In the genomic region with DNA sequence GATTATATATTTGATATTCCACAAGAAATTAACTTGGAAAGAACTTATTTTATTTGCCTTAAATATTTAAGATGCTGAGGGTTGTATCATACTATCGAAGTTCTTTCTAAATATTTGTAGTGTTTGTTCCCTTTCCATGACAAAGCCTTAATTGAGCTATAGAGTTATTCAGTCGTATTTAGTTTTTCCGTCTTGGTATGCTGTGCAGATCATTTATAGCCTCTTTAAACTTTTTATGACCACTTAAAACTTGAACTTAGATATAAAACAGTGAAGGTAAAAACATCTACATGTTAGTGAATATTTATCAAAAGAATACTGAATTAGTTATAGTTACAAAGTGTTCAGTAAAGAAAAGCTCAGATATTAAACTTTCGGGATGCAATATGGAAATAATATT, we compare ENCODE assay signal across 25 cellular contexts.
"Had no signal": no experiment of that assay in that cellular context is flagged by ENCODE, and none has a peak within 500 bp of the region (broad histone marks: within the 10 kb centered on the region; RNA-seq: fewer than 3 reads in every experiment).

No MANE protein-coding gene starts in this region.

- H3K27me3 ChIP-seq: left lung, ovary, right atrium auricular region, right lobe of liver, suprapubic skin, tibial artery, upper lobe of right lung had no signal

- H3K4me3 ChIP-seq: left lung, lower lobe of right lung, ovary, right atrium auricular region, right lobe of liver, suprapubic skin, thoracic aorta, tibial artery, upper lobe of right lung had no signal

- FAIRE-seq: keratinocyte, urothelium cell line had no signal

- H3K36me3 Mint-ChIP-seq: natural killer cell treated with Interleukin-12 subunit alpha and Interleukin-12 subunit beta and Interleukin-15 and Interleukin-18, amount 100 ng/mL, for 72 hours; stimulated activated effector memory CD8-positive, alpha-beta T cell treated with anti-CD3 and anti-CD28 coated beads, Interleukin-12 subunit alpha, Interleukin-12 subunit beta, amount 100 ng/mL, for 72 hours had no signal

- DNase-seq: hippocampal formation; left colon; left lung; lower lobe of right lung; mammary epithelial cell; mesenchymal stem cell; ovary; right lobe of liver; stimulated activated CD4-positive, alpha-beta T cell treated with anti-CD3 and anti-CD28 coated beads, Interleukin-12 subunit alpha, Interleukin-12 subunit beta, amount 100 ng/mL, for 4 hours; stimulated activated CD4-positive, alpha-beta T cell treated with anti-CD3 and anti-CD28 coated beads, Interleukin-15, amount 100 ng/mL, for 24 hours; stimulated activated CD4-positive, alpha-beta T cell treated with anti-CD3 and anti-CD28 coated beads, Interleukin-2, amount 100 ng/mL, for 24 hours; stimulated activated CD4-positive, alpha-beta T cell treated with anti-CD3 and anti-CD28 coated beads, Interleukin-4, amount 100 ng/mL, for 1 hour; stimulated activated naive CD4-positive, alpha-beta T cell; tibial artery; trophoblast cell; upper lobe of right lung had no signal

- H3K27me3 Mint-ChIP-seq: natural killer cell treated with Interleukin-12 subunit alpha and Interleukin-12 subunit beta and Interleukin-15 and Interleukin-18, amount 100 ng/mL, for 72 hours; progenitor cell of endocrine pancreas; stimulated activated naive CD8-positive, alpha-beta T cell treated with anti-CD3 and anti-CD28 coated beads, Interleukin-15, Interleukin-2, amounts not matched to agents 100 ng/mL and 50 ng/mL, for 24 hours had no signal

- H3K36me3 ChIP-seq: left lung, lower lobe of right lung, ovary, right atrium auricular region, right lobe of liver, suprapubic skin, thoracic aorta, tibial artery, upper lobe of right lung had no signal

- H3K4me3 Mint-ChIP-seq: natural killer cell treated with Interleukin-12 subunit alpha and Interleukin-12 subunit beta and Interleukin-15 and Interleukin-18, amount 100 ng/mL, for 72 hours; stimulated activated effector memory CD8-positive, alpha-beta T cell treated with anti-CD3 and anti-CD28 coated beads, Interleukin-12 subunit alpha, Interleukin-12 subunit beta, amount 100 ng/mL, for 72 hours; stimulated activated naive CD8-positive, alpha-beta T cell treated with anti-CD3 and anti-CD28 coated beads, Interleukin-15, Interleukin-2, amounts not matched to agents 100 ng/mL and 50 ng/mL, for 24 hours had no signal

- H3K9me3 ChIP-seq: left lung, lower lobe of right lung, ovary, right atrium auricular region, right lobe of liver, suprapubic skin, thoracic aorta, tibial artery, upper lobe of right lung had no signal

- H3K27ac ChIP-seq: left lung, lower lobe of right lung, ovary, right atrium auricular region, right lobe of liver, suprapubic skin, thoracic aorta, tibial artery, upper lobe of right lung had no signal

- H3K27ac Mint-ChIP-seq: progenitor cell of endocrine pancreas; stimulated activated effector memory CD8-positive, alpha-beta T cell treated with anti-CD3 and anti-CD28 coated beads, Interleukin-12 subunit alpha, Interleukin-12 subunit beta, amount 100 ng/mL, for 72 hours had no signal

- ATAC-seq: left colon; left lung; lower lobe of right lung; natural killer cell treated with Interleukin-12 subunit alpha and Interleukin-12 subunit beta and Interleukin-15 and Interleukin-18, amount 100 ng/mL, for 72 hours; right lobe of liver; stimulated activated effector memory CD8-positive, alpha-beta T cell treated with anti-CD3 and anti-CD28 coated beads, Interleukin-12 subunit alpha, Interleukin-12 subunit beta, amount 100 ng/mL, for 72 hours; upper lobe of right lung had no signal
